Comparison of ENCODE assay signal across 21 cellular contexts in the genomic region with DNA sequence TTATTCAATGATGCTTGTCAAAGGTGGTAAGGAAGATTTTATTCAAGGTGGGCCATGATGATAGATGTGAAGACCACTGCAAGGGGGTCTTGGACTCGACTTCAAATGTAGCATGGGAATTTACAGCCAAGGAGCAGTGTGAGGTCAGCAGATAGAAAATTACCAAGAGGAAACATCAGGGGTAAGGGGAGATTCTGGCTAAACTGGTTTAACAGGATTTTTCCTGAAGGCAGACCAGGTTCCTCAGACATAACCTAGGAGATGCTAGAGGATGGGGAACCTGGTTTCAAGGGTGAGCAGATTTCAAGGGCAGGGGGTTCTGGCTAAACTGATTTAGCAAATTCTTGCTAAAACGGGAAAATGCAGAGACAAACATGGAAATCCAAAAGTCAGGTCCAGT.
A peak's percentile ranks its signal among the peaks of the same experiment; 100 is the strongest.
DNase-seq lines count a peak whose midpoint lies in the region; ATAC-seq and TF ChIP-seq lines count a peak whose summit lies in the region.
"Had no signal": no experiment of that assay in that cellular context is flagged by ENCODE, and none has a peak within 500 bp of the region (broad histone marks: within the 10 kb centered on the region; RNA-seq: fewer than 3 reads in every experiment).

No MANE protein-coding gene starts in this region.

- no peaks in the 10 kb centered on the region for H3K79me1 ChIP-seq in mesendoderm (ENCODE audit: low read length)

- H4K8ac ChIP-seq in mesendoderm (ENCODE audit: low read depth, low read length) = no peak overlapping the region

- H3K4me1 ChIP-seq in mesendoderm (ENCODE audit: control insufficient read depth, low read depth, low read length) = peaks cover 2% of the 10 kb centered on the region
- H3K4me1 ChIP-seq: Peyer's patch had no signal

- H2BK5ac ChIP-seq in mesendoderm (ENCODE audit: low read length) = no peak overlapping the region

- H3K4me3 ChIP-seq in epithelial cell of esophagus (ENCODE audit: low read length) (no peak overlapping the region), mesendoderm (ENCODE audit: low read length) (no peak overlapping the region)
- H3K4me3 ChIP-seq: GM23248, Peyer's patch, SK-N-MC had no signal

- H3K36me3 ChIP-seq in mesendoderm (ENCODE audit: control insufficient read depth, insufficient read depth, low read length) = no peaks in the 10 kb centered on the region
- H3K36me3 ChIP-seq: Peyer's patch had no signal

- no peaks in the 10 kb centered on the region for H3K27me3 ChIP-seq in mesendoderm (ENCODE audit: insufficient read depth, low read length, poor library complexity)
- H3K27me3 ChIP-seq: Peyer's patch had no signal

- no peak overlapping the region for H3K18ac ChIP-seq in mesendoderm (ENCODE audit: low read length)

- no peak overlapping the region for H3K9ac ChIP-seq in mesendoderm (ENCODE audit: low read length)
- H3K9ac ChIP-seq: GM23248 had no signal

- no peak overlapping the region for H2BK15ac ChIP-seq in mesendoderm (replicated peaks; ENCODE audit: low read depth)

- H2BK120ac ChIP-seq in mesendoderm (ENCODE audit: low read depth, low read length) = no peak overlapping the region

- peak; percentile 13 for DNase-seq in HT-29 (ENCODE audit: low spot score)
- peak; percentile 73 for DNase-seq in NCI-H748 (lab: John Stamatoyannopoulos, UW; ENCODE audit: unreplicated experiment)
- DNase-seq in epithelial cell of esophagus (ENCODE audit: low read depth) = peak; percentile 0
- peak; percentile 71 for DNase-seq in mesendoderm
- no peak for DNase-seq in middle frontal gyrus (ENCODE audit: extremely low spot score, low spot score)
- no peak for DNase-seq in H4 (ENCODE audit: low spot score)
- DNase-seq: CD8-positive, alpha-beta memory T cell; DMS 273 treated with DMSO at 0.1 percent for 48 hours; DND-41; GM23248; HCEC 1CT; IMR-90; KG1; NCI-H1048; NCI-H1694; NCI-H2081; Peyer's patch; SHP77 treated with DMSO at 0.1 percent for 48 hours had no signal

- no peak overlapping the region for H3K56ac ChIP-seq in mesendoderm (ENCODE audit: low read length)

- no peak overlapping the region for H3K23ac ChIP-seq in mesendoderm (ENCODE audit: low read length)

- H3K27ac ChIP-seq in mesendoderm (ENCODE audit: low read depth, low read length) = no peak overlapping the region
- H3K27ac ChIP-seq: GM23248, Peyer's patch, SK-N-MC had no signal

- H3K79me2 ChIP-seq in mesendoderm (ENCODE audit: control insufficient read depth, insufficient read depth, low read length) = no peaks in the 10 kb centered on the region

- no peak overlapping the region for H3K4me2 ChIP-seq in mesendoderm (ENCODE audit: low read length)

- ATAC-seq in GM19395 (IDR thresholded peaks at IDR 0.05; ENCODE audit: unreplicated experiment) (no peak), GM21717 (IDR thresholded peaks at IDR 0.05; ENCODE audit: unreplicated experiment) (no peak)

- H4K5ac ChIP-seq in mesendoderm (ENCODE audit: low read length) = no peak overlapping the region

- no peak overlapping the region for H3K4ac ChIP-seq in mesendoderm (ENCODE audit: low read depth, low read length)

- WGBS in mesendoderm (ENCODE audit: extremely low coverage, insufficient coverage, low lambda C conversion rate) = no CpG with 5 or more reads among the region's 2 CpGs

- no peak overlapping the region for H2AK5ac ChIP-seq in mesendoderm (ENCODE audit: low read length)

- TF ChIP-seq CTCF in epithelial cell of esophagus (IDR thresholded peaks at IDR 0.05; ENCODE audit: insufficient read depth, low read depth, low read length, missing control alignments) = no peak

Comparison
In these comparisons a context has a peak if more than half of its experiments do, and no peak if none do; other contexts are left out.
1. DNase-seq: peak in HT-29 (single experiment), NCI-H748 (single experiment), epithelial cell of esophagus (single experiment) and mesendoderm (single experiment); none in middle frontal gyrus (single experiment) and H4 (single experiment).